In genomic region chr15:98753726-98754125, GRCh38 we compare ENCODE assay signal across 11 cellular contexts.
DNase-seq lines count a peak whose midpoint lies in the region; TF ChIP-seq lines count a peak whose summit lies in the region.
"Had no signal": no experiment of that assay in that cellular context is flagged by ENCODE, and none has a peak within 500 bp of the region (broad histone marks: within the 10 kb centered on the region; RNA-seq: fewer than 3 reads in every experiment).

No MANE protein-coding gene starts in this region.

- H3K36me3 ChIP-seq in MG63 (no peaks in the 10 kb centered on the region), duodenal mucosa (ENCODE audit: control insufficient read depth in 1 of 2, insufficient read depth in 2 of 2, low read length in 2 of 2) (no peaks in the 10 kb centered on the region), mesodermal cell (ENCODE audit: control insufficient read depth, insufficient read depth, low read length) (no peaks in the 10 kb centered on the region), tibial artery (no peaks in the 10 kb centered on the region)

- H3K9me3 ChIP-seq in MG63: no peaks in the 10 kb centered on the region
- H3K9me3 ChIP-seq in duodenal mucosa (ENCODE audit: control insufficient read depth in 1 of 2, low read length in 2 of 2): no peaks in the 10 kb centered on the region
- H3K9me3 ChIP-seq in mesodermal cell (ENCODE audit: control insufficient read depth, low read length): no peaks in the 10 kb centered on the region
- no peaks in the 10 kb centered on the region for H3K9me3 ChIP-seq in tibial artery

- WGBS in mesodermal cell (ENCODE audit: insufficient coverage in 2 of 2), 2 experiments: no CpG with 5 or more reads among the region's 1 CpG

- H3K4me1 ChIP-seq in duodenal mucosa (ENCODE audit: control insufficient read depth in 1 of 2, insufficient read depth in 2 of 2, low read length in 2 of 2) (peaks cover 0 to 3% of the 10 kb centered on the region in 2 donors), mesodermal cell (ENCODE audit: control insufficient read depth, insufficient read depth, low read length, poor library complexity, severe bottlenecking) (peaks cover 19% of the 10 kb centered on the region), tibial artery (peaks cover 0 to 92% (median 35%) of the 10 kb centered on the region in 4 donors)

- in situ Hi-C loops in ACHN (cut with HindIII; ENCODE audit: low pct_ligation_motif_present, low pct_unique_long_range_greater_than_20kb, low sequenced_read_pairs): no loop called here

- intact Hi-C loops in tibial artery (cut with DNase I; ENCODE audit: low total_unique reads): no loop called here

- DNase-seq in MG63 (no peak), tibial artery (no peak), ACHN (no peak), epidermal melanocyte (ENCODE audit: insufficient read length, low spot score) (no peak)
- DNase-seq in stimulated activated CD8-positive, alpha-beta memory T cell treated with anti-CD3 and anti-CD28 coated beads, Interleukin-4, amount 100 ng/mL, for 48 hours: no peak
- no peak for DNase-seq in activated naive CD4-positive, alpha-beta T cell (lab: John Stamatoyannopoulos, UW)
- DNase-seq: NCI-H1694 treated with DMSO at 0.1 percent for 48 hours; PC-9; stimulated activated CD4-positive, alpha-beta T cell treated with anti-CD3 and anti-CD28 coated beads, Interleukin-1b, Interleukin-23, amount 100 ng/mL, for 48 hours had no signal

- H3K9ac ChIP-seq in duodenal mucosa (ENCODE audit: low read depth in 1 of 2, low read length in 2 of 2): peak overlapping the region; percentile 29 to 40

- TF ChIP-seq CTCF in tibial artery (IDR thresholded peaks at IDR 0.05): no peak

- H3K27me3 ChIP-seq in MG63: no peaks in the 10 kb centered on the region
- H3K27me3 ChIP-seq in duodenal mucosa (ENCODE audit: control insufficient read depth in 1 of 2, insufficient read depth in 2 of 2, low read length in 2 of 2): no peaks in the 10 kb centered on the region
- H3K27me3 ChIP-seq in tibial artery: no peaks in the 10 kb centered on the region

- H3K4me3 ChIP-seq in MG63: peak overlapping the region; percentile 45
- peak overlapping the region; percentile 41 to 56 for H3K4me3 ChIP-seq in duodenal mucosa (ENCODE audit: low read depth in 1 of 2, low read length in 2 of 2)
- no peak overlapping the region for H3K4me3 ChIP-seq in mesodermal cell (ENCODE audit: extremely low read depth, insufficient read depth, low read length, poor library complexity, severe bottlenecking)
- H3K4me3 ChIP-seq in tibial artery: peak overlapping the region; percentile 29 to 35
- H3K4me3 ChIP-seq: PC-9 had no signal

- no peak overlapping the region for H3K27ac ChIP-seq in duodenal mucosa (ENCODE audit: low read depth, low read length)
- peak overlapping the region; percentile 71 for H3K27ac ChIP-seq in mesodermal cell (ENCODE audit: low read depth, low read length, severe bottlenecking)
- peak overlapping the region; percentile 24 to 54 for H3K27ac ChIP-seq in tibial artery
- H3K27ac ChIP-seq: PC-9 had no signal
